19 cellular contexts compared by ENCODE assay signal in the genomic region with DNA sequence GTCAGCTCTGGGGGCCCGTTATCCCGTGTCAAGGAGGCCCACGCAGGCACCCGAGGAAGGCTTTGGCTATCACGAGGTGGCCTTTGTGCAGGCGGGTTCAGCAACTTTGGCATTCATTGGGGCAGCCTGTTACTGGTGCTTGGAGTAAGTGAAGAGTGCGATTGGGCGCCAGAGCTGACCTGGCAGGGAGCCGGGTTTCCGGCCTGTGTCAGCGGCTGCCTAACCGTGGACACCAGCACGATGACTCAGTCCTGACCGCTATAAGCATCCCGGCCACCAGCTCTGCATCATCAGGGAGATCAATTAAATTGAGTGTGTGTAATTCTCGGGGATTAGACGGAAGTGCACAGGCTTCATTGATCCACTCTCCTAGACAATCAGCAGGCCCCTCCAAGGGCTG.
A peak's percentile ranks its signal among the peaks of the same experiment; 100 is the strongest.
DNase-seq lines count a peak whose midpoint lies in the region; ATAC-seq, FAIRE-seq and TF ChIP-seq lines count a peak whose summit lies in the region.
"Had no signal": no experiment of that assay in that cellular context is flagged by ENCODE, and none has a peak within 500 bp of the region (broad histone marks: within the 10 kb centered on the region; RNA-seq: fewer than 3 reads in every experiment).

No MANE protein-coding gene starts in this region.

- no peak overlapping the region for H3K4me3 ChIP-seq in AG10803 (ENCODE audit: low read length)

- TF ChIP-seq CTCF in AG10803 (conservative IDR thresholded peaks at IDR 0.05; ENCODE audit: low read length): no peak
- no peak for TF ChIP-seq CTCF in D721Med (IDR thresholded peaks at IDR 0.05; ENCODE audit: insufficient read depth, missing control alignments)

- ATAC-seq in HG03135 (IDR thresholded peaks at IDR 0.05; ENCODE audit: unreplicated experiment) (no peak), HG02981 (IDR thresholded peaks at IDR 0.05; ENCODE audit: unreplicated experiment) (no peak)
- ATAC-seq: stimulated activated memory B cell treated with anti-CD40 and anti-IgM and Interleukin-4, amounts not matched to agents 10 μg/mL and 1 μg/mL and 100 μg/mL, for 72 hours had no signal

- DNase-seq in AG10803 (ENCODE audit: low read depth) (peak; percentile 18), HTR-8/SVneo (ENCODE audit: insufficient read length, low spot score) (peak; percentile 73), anterior cingulate cortex (lab: John Stamatoyannopoulos, UW) (peak in 33 of 58 donors; percentile 3 to 63 (median 28)), fibroblast of the conjunctiva (ENCODE audit: low read depth) (peak; percentile 34), D721Med (ENCODE audit: insufficient read length, low spot score) (no peak), GOT3 (lab: John Stamatoyannopoulos, UW) (no peak)
- DNase-seq: ACHN; activated CD4-positive, alpha-beta T cell treated with anti-CD3 and anti-CD28 coated beads, Interleukin-2, amount 50 U/mL, for 48 hours; activated naive CD8-positive, alpha-beta T cell treated with anti-CD3 and anti-CD28 coated beads, Interleukin-2, amount 10 ng/mL, durations not matched to agents 7 days and 5 days; activated T-cell treated with anti-CD3 and anti-CD28 coated beads, Interleukin-2, amount 50 U/mL, for 24 hours; COR-L47; NCI-H1436; occipital lobe; small intestine had no signal

- FAIRE-seq in HTR-8/SVneo (lab: Jason Lieb, UNC) (peak; percentile 65), D721Med (lab: Jason Lieb, UNC) (no peak)
- FAIRE-seq: colon, small intestine, TTC549 had no signal

Comparison
In these comparisons a context has a peak if more than half of its experiments do, and no peak if none do; other contexts are left out.
1. DNase-seq: peak in AG10803 (single experiment), HTR-8/SVneo (single experiment), anterior cingulate cortex (33 of 58) and fibroblast of the conjunctiva (single experiment); none in D721Med (single experiment) and GOT3 (single experiment).